ENCODE assay signal across 22 cellular contexts in genomic region chr12:132625731-132626430, GRCh38. TPM values are rescaled to one million over a fixed set of nuclear protein-coding genes. Genes with fewer than 3 reads are reported as not detected.
"Had no signal": no experiment of that assay in that cellular context is flagged by ENCODE, and none has a peak within 500 bp of the region (broad histone marks: within the 10 kb centered on the region; RNA-seq: fewer than 3 reads in every experiment).

No MANE protein-coding gene starts in this region.

- H3K9me3 ChIP-seq: MG63, SK-N-SH had no signal

- H3K27me3 ChIP-seq: MG63 had no signal

- H3K4me2 ChIP-seq: SK-N-SH had no signal

- DNase-seq: Karpas-422, KG1, MG63, NCI-H1092, NCI-H1105 treated with DMSO at 0.1 percent for 48 hours, NCI-H1417 treated with DMSO at 0.1 percent for 48 hours, NCI-H146, NCI-H1694 treated with DMSO at 0.1 percent for 48 hours, NCI-H1930, NCI-H2081, NCI-H2171, NCI-H226, NCI-H446, NCI-H510A, NCI-H524 treated with DMSO at 0.1 percent for 48 hours, NCI-H69, NCI-H774, RPMI8226, SHP77, SK-N-SH had no signal

- H3K9ac ChIP-seq: SK-N-SH had no signal

- H3K4me3 ChIP-seq: MG63 had no signal

RNA-seq across cellular contexts. Expression of gene P2RX2, which starts 7.3 kb away (rescaled TPM):
- total RNA-seq: HT-29, SK-MEL-5 had no signal

RNA-seq across cellular contexts. Expression of gene LRCOL1, which starts 15.5 kb away (rescaled TPM):
- total RNA-seq: HT-29, SK-MEL-5 had no signal
